Comparison of ENCODE assay signal across 1 cellular context in genomic region chr15:48336940-48337339, GRCh38.
TF ChIP-seq lines count a peak whose summit lies in the region.

No MANE protein-coding gene starts in this region.

TF ChIP-seq in H1, 55 proteins besides CTCF, POLR2A, EP300 and RAD21 (continued from another document):
- TF ChIP-seq TBP (IDR thresholded peaks at IDR 0.05; ENCODE audit: low read depth, low read length) (no peak), BCL11A (IDR thresholded peaks at IDR 0.05; ENCODE audit: low read depth in 2 of 2, low read length in 2 of 2) (no peak), POU5F1 (IDR thresholded peaks at IDR 0.05; ENCODE audit: low read depth, low read length) (no peak), CEBPB (IDR thresholded peaks at IDR 0.05; ENCODE audit: low read depth, low read length) (no peak), CBX5 (IDR thresholded peaks at IDR 0.05; ENCODE audit: low read depth, low read length) (no peak), MAFK (IDR thresholded peaks at IDR 0.05; ENCODE audit: low read depth, low read length) (no peak), GTF2F1 (IDR thresholded peaks at IDR 0.05; ENCODE audit: borderline replicate concordance, low read depth, low read length) (no peak), RBBP5 (IDR thresholded peaks at IDR 0.05; ENCODE audit: borderline replicate concordance, low read depth, low read length) (no peak), SRF (IDR thresholded peaks at IDR 0.05; ENCODE audit: low read depth, low read length) (no peak), SP1 (IDR thresholded peaks at IDR 0.05; ENCODE audit: low read depth, low read length) (no peak), HDAC6 (IDR thresholded peaks at IDR 0.05; ENCODE audit: low read depth, low read length) (no peak)
- TF ChIP-seq, protein P1, sequence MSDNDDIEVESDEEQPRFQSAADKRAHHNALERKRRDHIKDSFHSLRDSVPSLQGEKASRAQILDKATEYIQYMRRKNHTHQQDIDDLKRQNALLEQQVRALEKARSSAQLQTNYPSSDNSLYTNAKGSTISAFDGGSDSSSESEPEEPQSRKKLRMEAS (IDR thresholded peaks at IDR 0.05), result no peak
